Comparison of ENCODE assay signal across 12 cellular contexts in genomic region chr22:43171607-43172006, GRCh38.
"Had no signal": no experiment of that assay in that cellular context is flagged by ENCODE, and none has a peak within 500 bp of the region (broad histone marks: within the 10 kb centered on the region; RNA-seq: fewer than 3 reads in every experiment).

No MANE protein-coding gene starts in this region.

- H3K9ac ChIP-seq: SK-N-SH had no signal

- H3K4me3 ChIP-seq: psoas muscle had no signal

- H3K9me3 ChIP-seq: psoas muscle, SK-N-SH had no signal

- H3K4me2 ChIP-seq: SK-N-SH had no signal

- H3K4me1 ChIP-seq: psoas muscle had no signal

- ATAC-seq: psoas muscle; stimulated activated naive B cell treated with anti-CD40 and anti-IgM and Interleukin-4, amounts not matched to agents 10 μg/mL and 1 μg/mL and 100 μg/mL, for 72 hours had no signal

- H3K27ac ChIP-seq: psoas muscle had no signal

- DNase-seq: activated CD4-positive, CD25-positive, alpha-beta regulatory T cell treated with anti-CD3 and anti-CD28 coated beads, Interleukin-2, amount 50 U/mL, for 72 hours; activated naive CD4-positive, alpha-beta T cell; foreskin fibroblast; hypothalamus; mesenchymal stem cell; nephron progenitor cell; SK-N-SH; stimulated activated CD4-positive, alpha-beta T cell treated with anti-CD3 and anti-CD28 coated beads, Interleukin-2, amount 100 ng/mL, for 48 hours; stimulated activated naive B cell treated with anti-CD40 and anti-IgM and Interleukin-4, amounts not matched to agents 10 μg/mL and 1 μg/mL and 100 μg/mL, for 72 hours; T-helper 1 cell; T1000 had no signal
